1 cellular context compared by ENCODE assay signal in the genomic region with DNA sequence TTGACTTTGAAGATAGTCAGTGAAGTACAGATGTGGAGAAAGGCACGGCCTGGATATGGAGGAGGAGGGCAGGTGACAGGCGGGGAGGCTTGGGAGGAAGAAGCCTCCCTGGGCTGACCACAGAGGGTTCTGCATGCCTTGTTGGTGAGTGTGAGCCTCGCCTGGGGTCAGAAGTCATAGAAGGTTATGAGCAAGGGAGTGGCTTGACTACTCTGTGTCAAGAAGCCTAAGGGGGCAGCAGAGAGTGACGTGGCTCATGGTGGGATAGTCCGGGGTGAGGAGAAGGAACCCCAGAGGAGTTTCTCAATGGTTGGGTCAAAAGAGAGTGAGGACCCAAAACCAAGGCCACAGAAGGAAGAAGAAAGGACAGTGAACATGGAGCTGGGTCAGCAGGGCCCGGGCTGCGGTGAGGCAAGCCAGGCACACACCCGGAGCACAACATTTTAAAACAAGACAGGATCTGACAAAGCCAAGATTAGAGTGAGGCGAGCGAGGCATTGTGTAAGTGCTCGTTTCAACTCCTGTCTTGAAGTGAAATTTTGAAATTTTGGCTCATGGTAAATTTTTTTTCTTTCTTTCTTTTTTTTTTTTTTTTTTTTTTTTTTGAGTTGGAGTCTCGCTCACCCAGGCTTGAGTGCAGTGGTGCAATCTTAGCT.
A peak's percentile ranks its signal among the peaks of the same experiment; 100 is the strongest.
TF ChIP-seq lines count a peak whose summit lies in the region.

No MANE protein-coding gene starts in this region.

TF ChIP-seq in K562, 482 proteins besides CTCF, POLR2A, EP300 and RAD21 (continued from another document):
- TF ChIP-seq, protein P1, sequence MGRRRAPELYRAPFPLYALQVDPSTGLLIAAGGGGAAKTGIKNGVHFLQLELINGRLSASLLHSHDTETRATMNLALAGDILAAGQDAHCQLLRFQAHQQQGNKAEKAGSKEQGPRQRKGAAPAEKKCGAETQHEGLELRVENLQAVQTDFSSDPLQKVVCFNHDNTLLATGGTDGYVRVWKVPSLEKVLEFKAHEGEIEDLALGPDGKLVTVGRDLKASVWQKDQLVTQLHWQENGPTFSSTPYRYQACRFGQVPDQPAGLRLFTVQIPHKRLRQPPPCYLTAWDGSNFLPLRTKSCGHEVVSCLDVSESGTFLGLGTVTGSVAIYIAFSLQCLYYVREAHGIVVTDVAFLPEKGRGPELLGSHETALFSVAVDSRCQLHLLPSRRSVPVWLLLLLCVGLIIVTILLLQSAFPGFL (CRISPR knock-in tag; IDR thresholded peaks at IDR 0.05), result no peak
- TF ChIP-seq, protein P2, sequence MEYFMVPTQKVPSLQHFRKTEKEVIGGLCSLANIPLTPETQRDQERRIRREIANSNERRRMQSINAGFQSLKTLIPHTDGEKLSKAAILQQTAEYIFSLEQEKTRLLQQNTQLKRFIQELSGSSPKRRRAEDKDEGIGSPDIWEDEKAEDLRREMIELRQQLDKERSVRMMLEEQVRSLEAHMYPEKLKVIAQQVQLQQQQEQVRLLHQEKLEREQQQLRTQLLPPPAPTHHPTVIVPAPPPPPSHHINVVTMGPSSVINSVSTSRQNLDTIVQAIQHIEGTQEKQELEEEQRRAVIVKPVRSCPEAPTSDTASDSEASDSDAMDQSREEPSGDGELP (CRISPR knock-in tag; IDR thresholded peaks at IDR 0.05; ENCODE audit: borderline replicate concordance), result 0 out of 2 replicates have a peak, but pooled peaks have one; percentile 24
- TF ChIP-seq, protein P3, sequence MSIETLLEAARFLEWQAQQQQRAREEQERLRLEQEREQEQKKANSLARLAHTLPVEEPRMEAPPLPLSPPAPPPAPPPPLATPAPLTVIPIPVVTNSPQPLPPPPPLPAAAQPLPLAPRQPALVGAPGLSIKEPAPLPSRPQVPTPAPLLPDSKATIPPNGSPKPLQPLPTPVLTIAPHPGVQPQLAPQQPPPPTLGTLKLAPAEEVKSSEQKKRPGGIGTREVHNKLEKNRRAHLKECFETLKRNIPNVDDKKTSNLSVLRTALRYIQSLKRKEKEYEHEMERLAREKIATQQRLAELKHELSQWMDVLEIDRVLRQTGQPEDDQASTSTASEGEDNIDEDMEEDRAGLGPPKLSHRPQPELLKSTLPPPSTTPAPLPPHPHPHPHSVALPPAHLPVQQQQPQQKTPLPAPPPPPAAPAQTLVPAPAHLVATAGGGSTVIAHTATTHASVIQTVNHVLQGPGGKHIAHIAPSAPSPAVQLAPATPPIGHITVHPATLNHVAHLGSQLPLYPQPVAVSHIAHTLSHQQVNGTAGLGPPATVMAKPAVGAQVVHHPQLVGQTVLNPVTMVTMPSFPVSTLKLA (conservative IDR thresholded peaks at IDR 0.05), result no peak
- TF ChIP-seq ZNF253 (CRISPR knock-in tag; conservative IDR thresholded peaks at IDR 0.05) (no peak), RB1 (IDR thresholded peaks at IDR 0.05; ENCODE audit: low read depth) (no peak), POLR2AphosphoS2 (IDR thresholded peaks at IDR 0.05; ENCODE audit: low read length) (no peak), NR2C2 (CRISPR knock-in tag; IDR thresholded peaks at IDR 0.05) (no peak), NR2C2 (tag; IDR thresholded peaks at IDR 0.05) (peak; percentile 64), TAF7 (tag; IDR thresholded peaks at IDR 0.05) (no peak), ZNF347 (CRISPR knock-in tag; IDR thresholded peaks at IDR 0.05; ENCODE audit: low read depth) (no peak), ESRRB (CRISPR knock-in tag; IDR thresholded peaks at IDR 0.05; ENCODE audit: borderline replicate concordance) (no peak)
- TF ChIP-seq, protein P4, sequence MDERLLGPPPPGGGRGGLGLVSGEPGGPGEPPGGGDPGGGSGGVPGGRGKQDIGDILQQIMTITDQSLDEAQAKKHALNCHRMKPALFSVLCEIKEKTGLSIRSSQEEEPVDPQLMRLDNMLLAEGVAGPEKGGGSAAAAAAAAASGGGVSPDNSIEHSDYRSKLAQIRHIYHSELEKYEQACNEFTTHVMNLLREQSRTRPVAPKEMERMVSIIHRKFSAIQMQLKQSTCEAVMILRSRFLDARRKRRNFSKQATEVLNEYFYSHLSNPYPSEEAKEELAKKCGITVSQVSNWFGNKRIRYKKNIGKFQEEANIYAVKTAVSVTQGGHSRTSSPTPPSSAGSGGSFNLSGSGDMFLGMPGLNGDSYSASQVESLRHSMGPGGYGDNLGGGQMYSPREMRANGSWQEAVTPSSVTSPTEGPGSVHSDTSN (CRISPR knock-in tag; IDR thresholded peaks at IDR 0.05; ENCODE audit: low read depth), result no peak
- TF ChIP-seq, protein P4 (tag; conservative IDR thresholded peaks at IDR 0.05; ENCODE audit: low read depth), result no peak
- TF ChIP-seq, protein P5, sequence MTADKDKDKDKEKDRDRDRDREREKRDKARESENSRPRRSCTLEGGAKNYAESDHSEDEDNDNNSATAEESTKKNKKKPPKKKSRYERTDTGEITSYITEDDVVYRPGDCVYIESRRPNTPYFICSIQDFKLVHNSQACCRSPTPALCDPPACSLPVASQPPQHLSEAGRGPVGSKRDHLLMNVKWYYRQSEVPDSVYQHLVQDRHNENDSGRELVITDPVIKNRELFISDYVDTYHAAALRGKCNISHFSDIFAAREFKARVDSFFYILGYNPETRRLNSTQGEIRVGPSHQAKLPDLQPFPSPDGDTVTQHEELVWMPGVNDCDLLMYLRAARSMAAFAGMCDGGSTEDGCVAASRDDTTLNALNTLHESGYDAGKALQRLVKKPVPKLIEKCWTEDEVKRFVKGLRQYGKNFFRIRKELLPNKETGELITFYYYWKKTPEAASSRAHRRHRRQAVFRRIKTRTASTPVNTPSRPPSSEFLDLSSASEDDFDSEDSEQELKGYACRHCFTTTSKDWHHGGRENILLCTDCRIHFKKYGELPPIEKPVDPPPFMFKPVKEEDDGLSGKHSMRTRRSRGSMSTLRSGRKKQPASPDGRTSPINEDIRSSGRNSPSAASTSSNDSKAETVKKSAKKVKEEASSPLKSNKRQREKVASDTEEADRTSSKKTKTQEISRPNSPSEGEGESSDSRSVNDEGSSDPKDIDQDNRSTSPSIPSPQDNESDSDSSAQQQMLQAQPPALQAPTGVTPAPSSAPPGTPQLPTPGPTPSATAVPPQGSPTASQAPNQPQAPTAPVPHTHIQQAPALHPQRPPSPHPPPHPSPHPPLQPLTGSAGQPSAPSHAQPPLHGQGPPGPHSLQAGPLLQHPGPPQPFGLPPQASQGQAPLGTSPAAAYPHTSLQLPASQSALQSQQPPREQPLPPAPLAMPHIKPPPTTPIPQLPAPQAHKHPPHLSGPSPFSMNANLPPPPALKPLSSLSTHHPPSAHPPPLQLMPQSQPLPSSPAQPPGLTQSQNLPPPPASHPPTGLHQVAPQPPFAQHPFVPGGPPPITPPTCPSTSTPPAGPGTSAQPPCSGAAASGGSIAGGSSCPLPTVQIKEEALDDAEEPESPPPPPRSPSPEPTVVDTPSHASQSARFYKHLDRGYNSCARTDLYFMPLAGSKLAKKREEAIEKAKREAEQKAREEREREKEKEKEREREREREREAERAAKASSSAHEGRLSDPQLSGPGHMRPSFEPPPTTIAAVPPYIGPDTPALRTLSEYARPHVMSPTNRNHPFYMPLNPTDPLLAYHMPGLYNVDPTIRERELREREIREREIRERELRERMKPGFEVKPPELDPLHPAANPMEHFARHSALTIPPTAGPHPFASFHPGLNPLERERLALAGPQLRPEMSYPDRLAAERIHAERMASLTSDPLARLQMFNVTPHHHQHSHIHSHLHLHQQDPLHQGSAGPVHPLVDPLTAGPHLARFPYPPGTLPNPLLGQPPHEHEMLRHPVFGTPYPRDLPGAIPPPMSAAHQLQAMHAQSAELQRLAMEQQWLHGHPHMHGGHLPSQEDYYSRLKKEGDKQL (CRISPR knock-in tag; IDR thresholded peaks at IDR 0.05; ENCODE audit: borderline replicate concordance), result no peak
